23 cellular contexts compared by ENCODE assay signal in genomic region chr18:46345181-46345465, GRCh38.
"Had no signal": no experiment of that assay in that cellular context is flagged by ENCODE, and none has a peak within 500 bp of the region (broad histone marks: within the 10 kb centered on the region; RNA-seq: fewer than 3 reads in every experiment).

No MANE protein-coding gene starts in this region.

- H3K27me3 Mint-ChIP-seq: activated T-cell treated with anti-CD3 and anti-CD28 coated beads, Interleukin-2, amount 50 U/mL, for 24 hours had no signal

- H3K9ac ChIP-seq: neural progenitor cell had no signal

- H3K9me3 ChIP-seq: body of pancreas, lower lobe of right lung, mucosa of descending colon, transverse colon had no signal

- H3K4me3 ChIP-seq: body of pancreas, cardiac muscle cell, lower lobe of right lung, mucosa of descending colon, neural progenitor cell, smooth muscle cell, transverse colon had no signal

- H3K4me1 ChIP-seq: body of pancreas, transverse colon had no signal

- H3K4me3 Mint-ChIP-seq: activated T-cell treated with anti-CD3 and anti-CD28 coated beads, Interleukin-2, amount 50 U/mL, for 24 hours; neural progenitor cell had no signal

- H3K27ac Mint-ChIP-seq: activated T-cell treated with anti-CD3 and anti-CD28 coated beads, Interleukin-2, amount 50 U/mL, for 24 hours; activated T-helper 2 cell treated with anti-CD3 and anti-CD28 coated beads, Interferon-gamma antibody, Interleukin-2, Interleukin-4, amounts not matched to agents 10 μg/mL and 5 μg/mL and 100 μg/mL, durations not matched to agents 14 hours and 24 hours and 36 hours had no signal

- H3K27me3 ChIP-seq: body of pancreas, cardiac muscle cell, neural progenitor cell, transverse colon had no signal

- H3K27ac ChIP-seq: body of pancreas, cardiac muscle cell, neural progenitor cell, transverse colon, WERI-Rb-1 had no signal

- H2AFZ ChIP-seq: neural progenitor cell had no signal

- ATAC-seq: body of pancreas; left lobe of liver; lower lobe of right lung; mucosa of descending colon; sciatic nerve; stimulated activated naive B cell treated with anti-CD40 and anti-IgM and Interleukin-4, amounts not matched to agents 10 μg/mL and 1 μg/mL and 100 μg/mL, for 72 hours had no signal

- H3K36me3 ChIP-seq: cardiac muscle cell, lower lobe of right lung, neural progenitor cell, transverse colon had no signal

- H3K9me3 Mint-ChIP-seq: activated T-cell treated with anti-CD3 and anti-CD28 coated beads, Interleukin-2, amount 50 U/mL, for 24 hours; activated T-helper 2 cell treated with anti-CD3 and anti-CD28 coated beads, Interferon-gamma antibody, Interleukin-2, Interleukin-4, amounts not matched to agents 10 μg/mL and 5 μg/mL and 100 μg/mL, durations not matched to agents 14 hours and 24 hours and 36 hours; neural progenitor cell; stimulated activated naive B cell treated with anti-CD40 and anti-IgM and Interleukin-4, amounts not matched to agents 10 μg/mL and 1 μg/mL and 100 μg/mL, for 72 hours had no signal

- DNase-seq: activated CD4-positive, alpha-beta T cell treated with anti-CD3 and anti-CD28 coated beads for 1 hour; activated CD4-positive, alpha-beta T cell treated with anti-CD3 and anti-CD28 coated beads, Interleukin-2, amount 50 U/mL, for 1 hour; activated CD8-positive, alpha-beta memory T cell treated with anti-CD3 and anti-CD28 coated beads for 24 hours; activated CD8-positive, alpha-beta memory T cell treated with anti-CD3 and anti-CD28 coated beads, Interleukin-2, amount 50 U/mL, for 4 hours; activated naive CD4-positive, alpha-beta T cell treated with Interleukin-2 at 50 U/mL for 16 hours; activated T-cell treated with anti-CD3 and anti-CD28 coated beads, Interleukin-2, amount 50 U/mL, for 24 hours; anterior cingulate cortex; body of pancreas; cortex of kidney; lower lobe of right lung; mesendoderm; mucosa of descending colon; stimulated activated CD4-positive, alpha-beta T cell treated with anti-CD3 and anti-CD28 coated beads, Interleukin-2, amount 100 ng/mL, for 48 hours; stimulated activated CD8-positive, alpha-beta memory T cell treated with anti-CD3 and anti-CD28 coated beads, Interleukin-4, amount 100 ng/mL, for 48 hours; stimulated activated naive B cell treated with anti-CD40 and anti-IgM and Interleukin-4, amounts not matched to agents 10 μg/mL and 1 μg/mL and 100 μg/mL, for 72 hours; transverse colon; WERI-Rb-1 had no signal

- H3K4me2 ChIP-seq: neural progenitor cell, smooth muscle cell had no signal

- H3K36me3 Mint-ChIP-seq: stimulated activated naive B cell treated with anti-CD40 and anti-IgM and Interleukin-4, amounts not matched to agents 10 μg/mL and 1 μg/mL and 100 μg/mL, for 72 hours had no signal
